1 cellular context compared by ENCODE assay signal in genomic region chr12:26976687-26977086, GRCh38.
TF ChIP-seq lines count a peak whose summit lies in the region.

No MANE protein-coding gene starts in this region.

TF ChIP-seq in SK-N-SH, 30 proteins besides CTCF, POLR2A, EP300 and RAD21 (continued from another document):
- TF ChIP-seq NRF1 (IDR thresholded peaks at IDR 0.05; ENCODE audit: low read depth, low read length) (no peak), ZBTB33 (IDR thresholded peaks at IDR 0.05; ENCODE audit: borderline replicate concordance, low read depth) (no peak), POLR2AphosphoS5 (IDR thresholded peaks at IDR 0.05; ENCODE audit: low read depth, low read length) (no peak), TCF12 (IDR thresholded peaks at IDR 0.05) (no peak), GABPA (IDR thresholded peaks at IDR 0.05; ENCODE audit: low read depth) (no peak), FOSL2 (IDR thresholded peaks at IDR 0.05; ENCODE audit: borderline replicate concordance, low read depth) (no peak), FOXM1 (IDR thresholded peaks at IDR 0.05; ENCODE audit: low read depth) (no peak), SMC3 (IDR thresholded peaks at IDR 0.05; ENCODE audit: low read depth, low read length) (no peak), MEF2A (IDR thresholded peaks at IDR 0.05; ENCODE audit: borderline replicate concordance, low read depth) (no peak), YY1 (IDR thresholded peaks at IDR 0.05; ENCODE audit: low read depth) (no peak), PBX3 (IDR thresholded peaks at IDR 0.05) (no peak), SIN3A (IDR thresholded peaks at IDR 0.05; ENCODE audit: borderline replicate concordance, low read depth, low read length) (no peak), GATA2 (CRISPR knock-in tag; IDR thresholded peaks at IDR 0.05) (no peak), RFX5 (IDR thresholded peaks at IDR 0.05; ENCODE audit: low read length) (no peak)
